Comparison of ENCODE assay signal across 21 cellular contexts in the genomic region with DNA sequence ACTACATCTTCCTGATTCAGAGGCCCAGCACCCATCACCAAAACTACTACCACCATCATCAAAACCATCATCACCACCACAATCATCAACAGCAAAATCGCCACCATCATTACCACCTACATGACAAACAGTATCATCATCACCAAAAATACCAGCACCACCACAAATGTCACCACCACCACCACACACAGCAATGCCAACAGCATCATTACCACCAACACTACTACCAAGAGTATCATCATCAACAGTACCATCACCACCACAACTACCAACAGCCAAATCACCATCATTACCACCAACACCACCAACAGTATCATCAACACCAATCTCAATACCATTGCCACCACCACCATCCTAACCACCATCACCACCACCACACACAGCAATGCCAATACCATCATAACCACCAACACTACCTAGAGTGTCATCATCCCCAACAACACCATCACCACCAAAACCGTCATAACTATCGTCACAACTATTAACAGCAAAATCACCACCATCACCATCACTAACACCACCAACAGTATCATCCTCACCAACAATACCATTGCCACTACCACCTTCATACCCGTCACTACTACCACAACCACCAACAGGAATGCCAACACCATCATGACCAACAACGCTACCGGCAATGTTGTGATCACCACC.
DNase-seq lines count a peak whose midpoint lies in the region; ATAC-seq, FAIRE-seq and TF ChIP-seq lines count a peak whose summit lies in the region.
"Had no signal": no experiment of that assay in that cellular context is flagged by ENCODE, and none has a peak within 500 bp of the region (broad histone marks: within the 10 kb centered on the region; RNA-seq: fewer than 3 reads in every experiment).

No MANE protein-coding gene starts in this region.

- TF ChIP-seq CTCF in HepG2 (CRISPR knock-in tag; IDR thresholded peaks at IDR 0.05) (no peak), right lobe of liver (IDR thresholded peaks at IDR 0.05) (no peak), H1 (IDR thresholded peaks at IDR 0.05; ENCODE audit: control extremely low read depth in 1 of 3, insufficient read depth in 1 of 3, low read depth in 1 of 3, low read length in 3 of 3) (no peak), GM13976 (IDR thresholded peaks at IDR 0.05; ENCODE audit: borderline replicate concordance, control extremely low read depth, extremely low read depth, insufficient read depth, missing control alignments) (no peak)

- TF ChIP-seq POLR2A in HepG2 (IDR thresholded peaks at IDR 0.05; ENCODE audit: insufficient read depth in 1 of 2, low read depth in 2 of 2, low read length in 2 of 2): no peak
- TF ChIP-seq POLR2A in right lobe of liver (IDR thresholded peaks at IDR 0.05): no peak
- no peak for TF ChIP-seq POLR2A in H1 (IDR thresholded peaks at IDR 0.05; ENCODE audit: control extremely low read depth in 1 of 2, low read depth in 2 of 2, low read length in 2 of 2)

- CTCF ChIA-PET in HepG2 (lab: Yijun Ruan, JAX; ENCODE audit: low intra/inter-chr PET ratio, low total read pairs) (no interaction called here), H1 (lab: Charles Lee; ENCODE audit: partially characterized antibody) (interaction anchor here (0.7 kb wide), 1 partner anchor 207 kb away, joined by 3 read pairs; no protein-coding TSS in a partner anchor)

- 0 out of 2 replicates have a peak overlapping the region, but pooled peaks have one; percentile 0 for H2BK12ac ChIP-seq in H1 (ENCODE audit: low read depth, low read length)

- H3K79me2 ChIP-seq in HepG2 (ENCODE audit: insufficient read depth, low read length) (no peaks in the 10 kb centered on the region), H1 (ENCODE audit: control insufficient read depth in 1 of 2, insufficient read depth in 2 of 2, low read length in 2 of 2) (no peaks in the 10 kb centered on the region)

- H4K20me1 ChIP-seq in HepG2 (ENCODE audit: insufficient read depth, low read length): no peaks in the 10 kb centered on the region
- peaks cover 0 to 3% of the 10 kb centered on the region in 2 experiments for H4K20me1 ChIP-seq in H1 (replicated peaks in 1 of 2; ENCODE audit: control insufficient read depth in 1 of 2, insufficient read depth in 2 of 2, low read length in 2 of 2)
- H4K20me1 ChIP-seq: BLaER1 had no signal

- H2AK5ac ChIP-seq in H1 (ENCODE audit: low read depth, low read length): 0 out of 2 replicates have a peak overlapping the region, but pooled peaks have one; percentile 59

- no peaks in the 10 kb centered on the region for H3K9me3 ChIP-seq in HepG2 (ENCODE audit: low read length)
- H3K9me3 ChIP-seq in right lobe of liver: no peaks in the 10 kb centered on the region
- H3K9me3 ChIP-seq in H1 (ENCODE audit: insufficient read depth in 2 of 2, low read depth in 1 of 2, low read length in 1 of 2): no peaks in the 10 kb centered on the region
- H3K9me3 ChIP-seq: BLaER1 had no signal

- peak overlapping the region; percentile 47 for H3K56ac ChIP-seq in H1 (replicated peaks; ENCODE audit: insufficient read length, low read depth, low read length)

- H3K4me1 ChIP-seq in HepG2 (ENCODE audit: insufficient read depth, low read length) (no peaks in the 10 kb centered on the region), right lobe of liver (no peaks in the 10 kb centered on the region), H1 (replicated peaks in 1 of 4; ENCODE audit: control insufficient read depth in 3 of 4, insufficient read depth in 4 of 4, low read length in 3 of 4) (peaks cover 0 to 5% (median 1%) of the 10 kb centered on the region in 4 experiments; a peak in 2 of 7 replicates)
- H3K4me1 ChIP-seq: Caco-2 had no signal

- no peak overlapping the region for H2BK120ac ChIP-seq in H1 (replicated peaks; ENCODE audit: low read depth, low read length)

- H2BK5ac ChIP-seq in H1 (ENCODE audit: low read depth, low read length): no peak overlapping the region

- no peaks in the 10 kb centered on the region for H3K79me1 ChIP-seq in H1 (ENCODE audit: low read depth, low read length)

- in situ Hi-C loops in HepG2 (cut with HindIII; ENCODE audit: extremely low pct_ligation_motif_present, low pct_unique_long_range_greater_than_20kb): no loop called here
- in situ Hi-C loops in GM13976 (cut with MboI; ENCODE audit: low sequenced_read_pairs, unreplicated experiment): no loop called here

- no peak for FAIRE-seq in HepG2 (lab: Jason Lieb, UNC)
- no peak for FAIRE-seq in H1 (lab: Jason Lieb, UNC)
- FAIRE-seq: A204.1, G401.6, GM19239 had no signal

- no peak overlapping the region for H3K27ac ChIP-seq in HepG2 (ENCODE audit: extremely low read length, insufficient read depth, low read length)
- H3K27ac ChIP-seq in right lobe of liver: no peak overlapping the region
- no peak overlapping the region for H3K27ac ChIP-seq in H1 (ENCODE audit: low read depth, low read length)
- H3K27ac ChIP-seq: 22Rv1, BLaER1, C4-2B had no signal

- H3K36me3 ChIP-seq in HepG2 (replicated peaks in 1 of 2; ENCODE audit: control insufficient read depth in 1 of 2, insufficient read depth in 2 of 2, low read length in 2 of 2) (no peaks in the 10 kb centered on the region), right lobe of liver (no peaks in the 10 kb centered on the region), H1 (ENCODE audit: control insufficient read depth in 2 of 4, insufficient read depth in 4 of 4, low read length in 3 of 4) (no peaks in the 10 kb centered on the region)
- H3K36me3 ChIP-seq: BLaER1 had no signal

- POLR2A ChIA-PET in HepG2 (lab: Yijun Ruan, JAX): no interaction called here
- POLR2A ChIA-PET in H1 (lab: Charles Lee; ENCODE audit: partially characterized antibody): no interaction called here

- 39% methylated on average over 6 of the region's 6 CpGs for WGBS in HepG2 (ENCODE audit: low lambda C conversion rate)
- 81% methylated on average over 5 of the region's 6 CpGs for WGBS in right lobe of liver (ENCODE audit: insufficient coverage, low coverage, low lambda C conversion rate, missing lambda C conversion rate)
- WGBS in H1 (ENCODE audit: extremely low coverage in 1 of 2, insufficient coverage in 1 of 2, insufficient read length in 1 of 2, insufficient replicate concordance in 2 of 2, low coverage in 1 of 2, low lambda C conversion rate in 2 of 2, missing lambda C conversion rate in 1 of 2), 2 experiments: 87% methylated on average over 6 of the region's 6 CpGs; no CpG with 5 or more reads in 1 of the 2 experiments

- intact Hi-C loops in HepG2 (cut with micrococcal nuclease; ENCODE audit: unreplicated experiment): no loop called here
- intact Hi-C loops in right lobe of liver (cut with DNase I): no loop called here

- no peak overlapping the region for H3K18ac ChIP-seq in H1 (ENCODE audit: extremely low read depth, low read length)

- no peak overlapping the region for H3K23ac ChIP-seq in H1 (ENCODE audit: insufficient read length)

- TF ChIP-seq RAD21 in HepG2 (CRISPR knock-in tag; IDR thresholded peaks at IDR 0.05) (no peak), H1 (IDR thresholded peaks at IDR 0.05 in 1 of 2, conservative IDR thresholded peaks at IDR 0.05 in 1 of 2; ENCODE audit: low read depth in 2 of 2, low read length in 2 of 2) (no peak)

- H2BK15ac ChIP-seq in H1 (ENCODE audit: low read length): no peak overlapping the region

- H3K4me3 ChIP-seq in HepG2 (replicated peaks in 1 of 3; ENCODE audit: insufficient read depth in 1 of 3, low read depth in 2 of 3, low read length in 3 of 3): no peak overlapping the region
- no peak overlapping the region for H3K4me3 ChIP-seq in right lobe of liver
- no peak overlapping the region for H3K4me3 ChIP-seq in H1 (ENCODE audit: extremely low read depth in 1 of 4, insufficient read depth in 2 of 4, low read depth in 3 of 4, low read length in 4 of 4)
- H3K4me3 ChIP-seq: BLaER1, GM23338 had no signal

- no peak for TF ChIP-seq EP300 in HepG2 (IDR thresholded peaks at IDR 0.05; ENCODE audit: low read depth in 2 of 2, low read length in 2 of 2)
- no peak for TF ChIP-seq EP300 in HepG2 (CRISPR knock-in tag; IDR thresholded peaks at IDR 0.05; ENCODE audit: borderline replicate concordance)
- no peak for TF ChIP-seq EP300 in H1 (IDR thresholded peaks at IDR 0.05; ENCODE audit: borderline replicate concordance in 1 of 2, low read depth in 2 of 2, low read length in 2 of 2)

- H3K4ac ChIP-seq in H1 (replicated peaks; ENCODE audit: insufficient read length, low read depth, low read length): no peak overlapping the region

- peaks cover 9% of the 10 kb centered on the region; the same call in 1 of the 2 replicates for H3K23me2 ChIP-seq in H1 (ENCODE audit: low read depth, low read length)

- 0 out of 2 replicates have a peak overlapping the region, but pooled peaks have one; percentile 0 for H2BK20ac ChIP-seq in H1 (ENCODE audit: low read length)

- H3K27me3 ChIP-seq in HepG2 (ENCODE audit: control insufficient read depth in 1 of 2, insufficient read depth in 2 of 2, low read length in 2 of 2) (peaks cover 0 to 12% of the 10 kb centered on the region in 2 experiments; a peak in 3 of 5 replicates), right lobe of liver (no peaks in the 10 kb centered on the region), H1 (replicated peaks in 1 of 4; ENCODE audit: control insufficient read depth in 3 of 4, extremely low read depth in 1 of 4, insufficient read depth in 3 of 4, low read length in 3 of 4) (no peaks in the 10 kb centered on the region)
- H3K27me3 ChIP-seq: BLaER1 had no signal

- ATAC-seq in HepG2: no peak
- no peak for ATAC-seq in right lobe of liver
- ATAC-seq: CD8-positive, alpha-beta T cell; GM23338; HCT116 had no signal

- DNase-seq in HepG2 (ENCODE audit: low spot score) (no peak), right lobe of liver (no peak), H1 (ENCODE audit: low read depth in 1 of 2, low spot score in 2 of 2) (no peak), ureter (ENCODE audit: low spot score) (peak; percentile 3), NCI-H1694 treated with DMSO at 0.1 percent for 48 hours (lab: John Stamatoyannopoulos, UW) (no peak), retina (no peak), GM13976 (ENCODE audit: low spot score) (no peak)
- DNase-seq: Caco-2; CD4-positive, CD25-positive, alpha-beta regulatory T cell; CD8-positive, alpha-beta T cell; DMS153; DND-41; H7 had no signal

- H4K8ac ChIP-seq in H1 (ENCODE audit: extremely low read depth, insufficient read depth, low read length): no peak overlapping the region

- no peak overlapping the region for H3K14ac ChIP-seq in H1 (ENCODE audit: insufficient read length)

- H3K9ac ChIP-seq in HepG2 (ENCODE audit: insufficient read depth, low read depth, low read length) (no peak overlapping the region), H1 (replicated peaks in 1 of 4; ENCODE audit: extremely low read depth in 1 of 4, low read depth in 3 of 4, low read length in 3 of 4) (no peak overlapping the region)
- H3K9ac ChIP-seq: BLaER1 had no signal

- H4K5ac ChIP-seq in H1 (ENCODE audit: insufficient read length, low read depth, low read length): no peak overlapping the region

- no peak overlapping the region for H3K4me2 ChIP-seq in HepG2 (ENCODE audit: low read depth, low read length)
- H3K4me2 ChIP-seq in H1 (ENCODE audit: insufficient read depth in 1 of 2, low read depth in 2 of 2, low read length in 2 of 2): no peak overlapping the region
- H3K4me2 ChIP-seq: BLaER1, GM23338 had no signal

- no TSS peak for BruUV-seq in HepG2 (replicated peaks; lab: Mats Ljungman, UMichigan)

- H2AFZ ChIP-seq in HepG2 (ENCODE audit: low read length) (no peak overlapping the region), H1 (ENCODE audit: low read length) (no peak overlapping the region)
- H2AFZ ChIP-seq: GM23338 had no signal

- H4K91ac ChIP-seq in H1 (replicated peaks; ENCODE audit: insufficient read length, low read length): no peak overlapping the region
